Comparison of ENCODE assay signal across 8 cellular contexts in genomic region chr20:56393133-56393472, GRCh38. TPM values are rescaled to one million over a fixed set of nuclear protein-coding genes. Genes with fewer than 3 reads are reported as not detected.
DNase-seq lines count a peak whose midpoint lies in the region; ATAC-seq and TF ChIP-seq lines count a peak whose summit lies in the region.

No MANE protein-coding gene starts in this region.

- peak overlapping the region; percentile 86 for H3K27ac ChIP-seq in effector memory CD4-positive, alpha-beta T cell (ENCODE audit: insufficient read depth, low read length, poor library complexity, severe bottlenecking)
- peak overlapping the region; percentile 93 for H3K27ac ChIP-seq in neutrophil

- H3K9ac ChIP-seq in ES-I3 (ENCODE audit: low read depth, low read length), result peak overlapping the region; percentile 88; the same call in 1 of the 2 replicates

- ATAC-seq in GM19395 (IDR thresholded peaks at IDR 0.05; ENCODE audit: unreplicated experiment), result no peak

- POLR2A ChIA-PET in HEK293T (lab: Yijun Ruan, JAX), result interaction anchor here (1.2 to 1.5 kb wide), 2 partner anchors 17 to 35 kb away, joined by 6 to 8 read pairs; partner anchors contain the start of gene FAM210B

- no peak for DNase-seq in MG63
- DNase-seq in effector memory CD4-positive, alpha-beta T cell, result no peak
- no peak for DNase-seq in GOT3 (lab: John Stamatoyannopoulos, UW)
- DNase-seq in islet precursor cell, result no peak
- no peak for DNase-seq in HEK293T (ENCODE audit: extremely low spot score)

- H3K4me1 ChIP-seq in ES-I3 (ENCODE audit: insufficient read depth, low read length), result peaks cover 3% of the 10 kb centered on the region; the same call in 1 of the 2 replicates
- H3K4me1 ChIP-seq in effector memory CD4-positive, alpha-beta T cell (ENCODE audit: control insufficient read depth, insufficient read depth, low read length, poor library complexity, severe bottlenecking), result peaks cover 14% of the 10 kb centered on the region
- H3K4me1 ChIP-seq in neutrophil (ENCODE audit: control insufficient read depth in 1 of 2, insufficient read depth in 1 of 2, low read depth in 1 of 2, low read length in 1 of 2), result peaks cover 25 to 26% of the 10 kb centered on the region in 2 experiments

- CTCF ChIA-PET in HEK293T (lab: Yijun Ruan, JAX), result no interaction called here

- no peaks in the 10 kb centered on the region for H3K27me3 ChIP-seq in MG63
- no peaks in the 10 kb centered on the region for H3K27me3 ChIP-seq in effector memory CD4-positive, alpha-beta T cell (replicated peaks; ENCODE audit: control insufficient read depth, insufficient read depth, low read length, poor library complexity, severe bottlenecking)
- H3K27me3 ChIP-seq in neutrophil, result no peaks in the 10 kb centered on the region

- no peak for TF ChIP-seq CTCF in neutrophil (IDR thresholded peaks at IDR 0.05)

- H3K36me3 ChIP-seq in ES-I3 (ENCODE audit: insufficient read depth, low read length), result peaks cover 29% of the 10 kb centered on the region; the same call in 1 of the 2 replicates
- H3K36me3 ChIP-seq in MG63, result peaks cover 82% of the 10 kb centered on the region
- peaks cover 24% of the 10 kb centered on the region for H3K36me3 ChIP-seq in effector memory CD4-positive, alpha-beta T cell (ENCODE audit: control insufficient read depth, insufficient read depth, low read length)
- H3K36me3 ChIP-seq in neutrophil, result peaks cover 29% of the 10 kb centered on the region

- H3K4me3 ChIP-seq in MG63 (peak overlapping the region; percentile 78), neutrophil (ENCODE audit: low read depth in 1 of 2, low read length in 1 of 2) (peak overlapping the region; percentile 69 to 95)
- peak overlapping the region; percentile 83 for H3K4me3 ChIP-seq in effector memory CD4-positive, alpha-beta T cell (ENCODE audit: insufficient read depth, low read depth, low read length, poor library complexity, severe bottlenecking)

- H3K9me3 ChIP-seq in ES-I3 (ENCODE audit: control insufficient read depth, insufficient read depth, low read length) (no peaks in the 10 kb centered on the region), MG63 (no peaks in the 10 kb centered on the region), neutrophil (no peaks in the 10 kb centered on the region)
- H3K9me3 ChIP-seq in effector memory CD4-positive, alpha-beta T cell (ENCODE audit: control insufficient read depth, low read length), result no peaks in the 10 kb centered on the region

TF ChIP-seq in HEK293T, 16 proteins besides CTCF, POLR2A, EP300 and RAD21:
- TF ChIP-seq ELF4 (IDR thresholded peaks at IDR 0.05) (no peak), SP1 (IDR thresholded peaks at IDR 0.05) (no peak), ZNF384 (IDR thresholded peaks at IDR 0.05) (no peak), CTBP1 (IDR thresholded peaks at IDR 0.05; ENCODE audit: borderline replicate concordance) (no peak), SUZ12 (IDR thresholded peaks at IDR 0.05) (no peak), HDGF (IDR thresholded peaks at IDR 0.05; ENCODE audit: borderline replicate concordance) (no peak), LEF1 (IDR thresholded peaks at IDR 0.05; ENCODE audit: borderline replicate concordance) (no peak), TARDBP (IDR thresholded peaks at IDR 0.05) (no peak), FOXA1 (IDR thresholded peaks at IDR 0.05) (no peak), FOXM1 (IDR thresholded peaks at IDR 0.05; ENCODE audit: borderline replicate concordance) (no peak), BHLHE40 (IDR thresholded peaks at IDR 0.05; ENCODE audit: borderline replicate concordance) (no peak), PKNOX1 (IDR thresholded peaks at IDR 0.05) (no peak), L3MBTL2 (conservative IDR thresholded peaks at IDR 0.05) (no peak), NFRKB (IDR thresholded peaks at IDR 0.05) (no peak), FOXK2 (IDR thresholded peaks at IDR 0.05) (no peak), ARNT (IDR thresholded peaks at IDR 0.05) (no peak)

RNA-seq across cellular contexts. Expression of gene CSTF1, which starts 0.7 kb away (rescaled TPM):
- total RNA-seq in MG63 (2014; rRNA removed; shearing (Covaris generic); ENCODE audit: low replicate concordance), result 68.6 and 135 TPM in 2 replicates

RNA-seq across cellular contexts. Expression of gene AURKA, which starts 1.1 kb away (rescaled TPM):
- total RNA-seq in MG63 (2014; rRNA removed; shearing (Covaris generic); ENCODE audit: low replicate concordance), result 86.4 and 130 TPM in 2 replicates

RNA-seq across cellular contexts. Expression of gene CASS4, which starts 19.0 kb away (rescaled TPM):
- 0.07 and 0.25 TPM in 2 replicates for total RNA-seq in MG63 (2014; rRNA removed; shearing (Covaris generic); ENCODE audit: low replicate concordance)

RNA-seq across cellular contexts. Expression of gene FAM210B, which starts 34.3 kb away (rescaled TPM):
- total RNA-seq in MG63 (2014; rRNA removed; shearing (Covaris generic); ENCODE audit: low replicate concordance), result 12.2 and 14.0 TPM in 2 replicates
